In genomic region chr6:6711832-6712231, GRCh38 we compare ENCODE assay signal across 8 cellular contexts.
DNase-seq lines count a peak whose midpoint lies in the region; ATAC-seq and TF ChIP-seq lines count a peak whose summit lies in the region.

No MANE protein-coding gene starts in this region.

- H3K27me3 ChIP-seq in CD4-positive, CD25-positive, alpha-beta regulatory T cell (ENCODE audit: control insufficient read depth, insufficient read depth, low read length): peaks cover 4% of the 10 kb centered on the region
- H3K27me3 ChIP-seq in PC-9 (ENCODE audit: insufficient read depth, low read depth): no peaks in the 10 kb centered on the region
- no peaks in the 10 kb centered on the region for H3K27me3 ChIP-seq in liver (ENCODE audit: control insufficient read depth in 4 of 4, insufficient read depth in 4 of 4, low read length in 3 of 4)

- CTCF ChIA-PET in PC-9 (lab: Charles Lee): interaction anchor here (1.0 kb wide), 2 partner anchors 12 to 17 kb away, joined by 4 read pairs; no protein-coding TSS in a partner anchor

- no peak for TF ChIP-seq RAD21 in liver (IDR thresholded peaks at IDR 0.05)

- no peak overlapping the region for H3K27ac ChIP-seq in CD4-positive, CD25-positive, alpha-beta regulatory T cell (ENCODE audit: insufficient read depth, low read length, poor library complexity, severe bottlenecking)
- peak overlapping the region; percentile 83 for H3K27ac ChIP-seq in PC-9
- peak overlapping the region; percentile 74 to 75 for H3K27ac ChIP-seq in liver (ENCODE audit: low read depth in 1 of 2, low read length in 2 of 2)

- 71% methylated on average over 6 of the region's 6 CpGs for WGBS in liver

- H3K27me3 Mint-ChIP-seq in CD4-positive, CD25-positive, alpha-beta regulatory T cell: peaks cover 39% of the 10 kb centered on the region

- H3K4me3 ChIP-seq in CD4-positive, CD25-positive, alpha-beta regulatory T cell (ENCODE audit: low read depth, low read length): no peak overlapping the region
- no peak overlapping the region for H3K4me3 ChIP-seq in PC-9
- H3K4me3 ChIP-seq in liver (ENCODE audit: low read depth in 1 of 3, low read length in 3 of 3): no peak overlapping the region

- POLR2A ChIA-PET in PC-9 (lab: Charles Lee; ENCODE audit: unreplicated experiment): interaction anchor here (0.6 to 1.0 kb wide), 3 partner anchors 38 to 375 kb away, joined by 4 to 7 read pairs (median 6); no protein-coding TSS in a partner anchor

- no peaks in the 10 kb centered on the region for H4K20me1 ChIP-seq in PC-9 (ENCODE audit: insufficient read depth)

- H3K9me3 Mint-ChIP-seq in CD4-positive, CD25-positive, alpha-beta regulatory T cell: peaks cover 0 to 2% (median 0%) of the 10 kb centered on the region in 7 donors

- peaks cover 20% of the 10 kb centered on the region; the same call in 1 of the 2 replicates for H3F3A ChIP-seq in PC-9 (ENCODE audit: insufficient read depth, low read depth)

- peaks cover 0 to 17% (median 10%) of the 10 kb centered on the region in 4 donors for H3K4me1 Mint-ChIP-seq in CD4-positive, CD25-positive, alpha-beta regulatory T cell

- peak in 1 of 3 donors; percentile 7 for DNase-seq in CD4-positive, CD25-positive, alpha-beta regulatory T cell
- DNase-seq in PC-9: no peak
- DNase-seq in H4 (ENCODE audit: low spot score): no peak
- DNase-seq in effector CD8-positive, alpha-beta T cell (lab: John Stamatoyannopoulos, UW): no peak
- no peak for DNase-seq in SHP77 (lab: John Stamatoyannopoulos, UW)
- no peak for DNase-seq in DMS153 treated with DMSO at 0.1 percent for 48 hours (lab: John Stamatoyannopoulos, UW; ENCODE audit: unreplicated experiment)

- H3K9me2 ChIP-seq in PC-9 (ENCODE audit: insufficient read depth): no peaks in the 10 kb centered on the region

- TF ChIP-seq CTCF in PC-9 (conservative IDR thresholded peaks at IDR 0.05) (no peak), liver (IDR thresholded peaks at IDR 0.05; ENCODE audit: low read depth, low read length, missing input control) (no peak)

- H3K4me3 Mint-ChIP-seq in CD4-positive, CD25-positive, alpha-beta regulatory T cell: peak overlapping the region in 2 of 4 donors; percentile 19 to 60

- no peaks in the 10 kb centered on the region for H3K79me2 ChIP-seq in PC-9 (ENCODE audit: low read depth)

- H3K36me3 Mint-ChIP-seq in CD4-positive, CD25-positive, alpha-beta regulatory T cell: no peaks in the 10 kb centered on the region

- peak in 1 of 2 donors; percentile 57 for ATAC-seq in CD4-positive, CD25-positive, alpha-beta regulatory T cell (ENCODE audit: low read depth in 2 of 2)
- peak; percentile 64 for ATAC-seq in GM21447 (IDR thresholded peaks at IDR 0.05; ENCODE audit: unreplicated experiment)

- no TSS peak for BruUV-seq in PC-9 (replicated peaks; lab: Mats Ljungman, UMichigan)

- peaks cover 4% of the 10 kb centered on the region for H3K4me1 ChIP-seq in CD4-positive, CD25-positive, alpha-beta regulatory T cell (ENCODE audit: control insufficient read depth, insufficient read depth, low read length, poor library complexity, severe bottlenecking)
- H3K4me1 ChIP-seq in PC-9 (replicated peaks; ENCODE audit: insufficient read depth): peaks cover 21% of the 10 kb centered on the region
- peaks cover 3 to 14% (median 10%) of the 10 kb centered on the region in 4 donors for H3K4me1 ChIP-seq in liver (ENCODE audit: control insufficient read depth in 4 of 4, insufficient read depth in 4 of 4, low read length in 3 of 4)

- no peaks in the 10 kb centered on the region for H3K9me3 ChIP-seq in CD4-positive, CD25-positive, alpha-beta regulatory T cell (ENCODE audit: control insufficient read depth in 2 of 2, low read length in 2 of 2)
- H3K9me3 ChIP-seq in PC-9 (ENCODE audit: insufficient read depth, low read depth): no peaks in the 10 kb centered on the region
- no peaks in the 10 kb centered on the region for H3K9me3 ChIP-seq in liver (ENCODE audit: control insufficient read depth in 4 of 4, low read length in 3 of 4)

- no peaks in the 10 kb centered on the region for H3K36me3 ChIP-seq in CD4-positive, CD25-positive, alpha-beta regulatory T cell (ENCODE audit: control insufficient read depth, insufficient read depth, low read length)
- no peaks in the 10 kb centered on the region for H3K36me3 ChIP-seq in PC-9 (ENCODE audit: low read depth)
- H3K36me3 ChIP-seq in liver (ENCODE audit: control insufficient read depth in 4 of 4, insufficient read depth in 3 of 4, low read depth in 1 of 4, low read length in 3 of 4): no peaks in the 10 kb centered on the region

- peak overlapping the region; percentile 72 for H3K4me2 ChIP-seq in PC-9

- H3K27ac Mint-ChIP-seq in CD4-positive, CD25-positive, alpha-beta regulatory T cell: peak overlapping the region in 2 of 3 donors; percentile 24 to 65

- H3K9ac ChIP-seq in liver (ENCODE audit: low read depth in 1 of 2, low read length in 2 of 2): peak overlapping the region in 1 of 2 donors; percentile 28

- intact Hi-C loops in PC-9 (cut with micrococcal nuclease; ENCODE audit: unreplicated experiment): loop anchor here (1.0 to 5.0 kb wide), 5 partner anchors 12 to 527 kb away; no protein-coding TSS in a partner anchor

- H2AFZ ChIP-seq in PC-9: no peak overlapping the region

TF ChIP-seq in liver, 16 proteins besides CTCF, POLR2A, EP300 and RAD21:
- no peak for TF ChIP-seq MAX (IDR thresholded peaks at IDR 0.05)
- TF ChIP-seq FOXA2 (IDR thresholded peaks at IDR 0.05): no peak
- no peak for TF ChIP-seq YY1 (IDR thresholded peaks at IDR 0.05)
